16 cellular contexts compared by ENCODE assay signal in the genomic region with DNA sequence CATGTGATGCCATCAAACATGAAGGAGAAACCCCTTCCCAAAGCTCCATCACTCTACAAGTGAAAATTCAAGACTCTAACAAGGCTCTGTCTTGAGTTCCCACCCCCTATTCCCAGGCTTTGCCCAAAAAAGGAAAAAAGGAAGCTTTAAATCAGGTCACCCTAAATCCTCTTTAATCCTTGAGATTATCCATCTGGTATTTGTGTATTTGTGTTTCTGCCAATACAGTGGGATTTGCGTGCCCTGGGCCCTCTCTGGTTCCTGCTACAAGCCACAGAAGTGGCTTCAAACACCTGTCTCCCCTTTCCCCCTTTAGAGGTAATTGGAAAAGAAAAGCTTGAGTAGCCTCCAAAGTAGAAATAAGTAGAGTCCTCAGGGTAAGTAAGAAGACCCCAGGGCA.
"Had no signal": no experiment of that assay in that cellular context is flagged by ENCODE, and none has a peak within 500 bp of the region (broad histone marks: within the 10 kb centered on the region; RNA-seq: fewer than 3 reads in every experiment).

No MANE protein-coding gene starts in this region.

- H3K27ac ChIP-seq: colonic mucosa, left lung, testis had no signal

- H3K4me1 ChIP-seq: colonic mucosa had no signal

- FAIRE-seq: keratinocyte had no signal

- H3K4me1 Mint-ChIP-seq: activated CD4-positive, alpha-beta T cell treated with anti-CD3 and anti-CD28 coated beads for 36 hours; naive thymus-derived CD4-positive, alpha-beta T cell; stimulated activated naive CD8-positive, alpha-beta T cell treated with anti-CD3 and anti-CD28 coated beads, Interleukin-15, amount 100 ng/mL, for 72 hours had no signal

- H3K36me3 ChIP-seq: colonic mucosa, left lung had no signal

- H3K4me3 Mint-ChIP-seq: activated CD4-positive, alpha-beta T cell treated with anti-CD3 and anti-CD28 coated beads for 36 hours; activated CD8-positive, alpha-beta T cell treated with anti-CD3 and anti-CD28 coated beads for 36 hours; activated T-cell treated with anti-CD3 and anti-CD28 coated beads, Interleukin-2, amount 50 U/mL, for 4 hours; naive thymus-derived CD4-positive, alpha-beta T cell; stimulated activated naive CD8-positive, alpha-beta T cell treated with anti-CD3 and anti-CD28 coated beads, Interleukin-15, amount 100 ng/mL, for 72 hours had no signal

- H3K9me3 ChIP-seq: colonic mucosa, left lung, mucosa of descending colon, testis had no signal

- H3K9me3 Mint-ChIP-seq: activated CD8-positive, alpha-beta T cell treated with anti-CD3 and anti-CD28 coated beads for 36 hours; activated T-cell treated with anti-CD3 and anti-CD28 coated beads, Interleukin-2, amount 50 U/mL, for 4 hours; stimulated activated naive CD8-positive, alpha-beta T cell treated with anti-CD3 and anti-CD28 coated beads, Interleukin-15, amount 100 ng/mL, for 72 hours had no signal

- H3K27me3 Mint-ChIP-seq: activated CD4-positive, alpha-beta T cell treated with anti-CD3 and anti-CD28 coated beads for 36 hours; stimulated activated naive CD8-positive, alpha-beta T cell treated with anti-CD3 and anti-CD28 coated beads, Interleukin-15, amount 100 ng/mL, for 72 hours had no signal

- ATAC-seq: activated CD4-positive, alpha-beta T cell treated with anti-CD3 and anti-CD28 coated beads for 36 hours; activated CD8-positive, alpha-beta T cell treated with anti-CD3 and anti-CD28 coated beads for 36 hours; activated T-cell treated with anti-CD3 and anti-CD28 coated beads, Interleukin-2, amount 50 U/mL, for 4 hours; mucosa of descending colon; naive thymus-derived CD4-positive, alpha-beta T cell; right cardiac atrium; stimulated activated naive CD8-positive, alpha-beta T cell treated with anti-CD3 and anti-CD28 coated beads, Interleukin-15, amount 100 ng/mL, for 72 hours had no signal

- H3K27me3 ChIP-seq: colonic mucosa, left lung, testis had no signal

- DNase-seq: activated CD4-positive, alpha-beta T cell treated with anti-CD3 and anti-CD28 coated beads for 36 hours; activated CD8-positive, alpha-beta T cell treated with anti-CD3 and anti-CD28 coated beads for 36 hours; activated effector memory CD4-positive, alpha-beta T cell treated with Interleukin-2 at 50 U/mL for 16 hours; activated naive CD4-positive, alpha-beta T cell treated with anti-CD3 and anti-CD28 coated beads, Interleukin-2, amount 50 U/mL, for 16 hours; activated T-cell treated with anti-CD3 and anti-CD28 coated beads, Interleukin-2, amount 50 U/mL, for 4 hours; colonic mucosa; hippocampal formation; mucosa of descending colon; naive thymus-derived CD4-positive, alpha-beta T cell; nucleus accumbens; stimulated activated naive CD8-positive, alpha-beta T cell treated with anti-CD3 and anti-CD28 coated beads, Interleukin-15, amount 100 ng/mL, for 72 hours; T-helper 1 cell; testis had no signal

- H3K36me3 Mint-ChIP-seq: naive thymus-derived CD4-positive, alpha-beta T cell had no signal

- H3K4me3 ChIP-seq: colonic mucosa, left lung, mucosa of descending colon, testis had no signal

- H3K27ac Mint-ChIP-seq: activated CD4-positive, alpha-beta T cell treated with anti-CD3 and anti-CD28 coated beads for 36 hours; activated CD8-positive, alpha-beta T cell treated with anti-CD3 and anti-CD28 coated beads for 36 hours; naive thymus-derived CD4-positive, alpha-beta T cell; stimulated activated naive CD8-positive, alpha-beta T cell treated with anti-CD3 and anti-CD28 coated beads, Interleukin-15, amount 100 ng/mL, for 72 hours had no signal
